ENCODE assay signal across 29 cellular contexts in the genomic region with DNA sequence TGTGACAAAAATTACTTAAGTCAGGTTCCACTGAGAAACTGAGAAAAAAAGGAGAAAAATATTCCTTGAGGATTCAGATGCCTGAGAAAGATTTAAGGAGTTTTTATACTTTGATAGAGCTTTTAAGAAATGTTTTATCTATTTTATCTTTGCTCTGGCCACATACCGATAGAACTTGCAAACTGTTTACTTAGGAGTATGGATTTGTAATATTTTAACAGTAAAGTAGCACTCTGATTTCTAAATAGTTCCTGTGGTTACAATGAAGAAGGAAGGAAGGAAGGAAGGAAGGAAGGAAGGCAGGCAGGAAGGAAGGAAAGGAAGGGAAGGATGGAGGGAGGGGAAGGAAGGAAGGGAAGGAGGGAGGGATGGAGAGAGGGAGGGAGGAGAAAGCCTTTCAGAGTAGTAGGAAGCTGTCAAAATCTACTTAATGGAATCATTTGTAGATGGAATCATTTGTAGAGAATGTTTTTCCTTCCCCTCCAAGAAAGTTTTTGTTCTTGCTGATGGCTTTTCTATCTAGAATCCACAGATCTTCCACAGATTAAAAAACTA.
"Had no signal": no experiment of that assay in that cellular context is flagged by ENCODE, and none has a peak within 500 bp of the region (broad histone marks: within the 10 kb centered on the region; RNA-seq: fewer than 3 reads in every experiment).

No MANE protein-coding gene starts in this region.

- ATAC-seq: activated CD4-positive, CD25-positive, alpha-beta regulatory T cell treated with anti-CD3 and anti-CD28 coated beads, Interleukin-2, amount 50 U/mL, for 24 hours; activated CD8-positive, alpha-beta T cell treated with anti-CD3 and anti-CD28 coated beads for 36 hours; activated naive CD4-positive, alpha-beta T cell treated with anti-CD3 and anti-CD28 coated beads, Interleukin-2, amount 50 U/mL, for 72 hours; activated T-cell treated with anti-CD3 and anti-CD28 coated beads, Interleukin-2, amount 50 U/mL, for 4 hours; activated T-helper 17 cell treated with anti-CD3 and anti-CD28 coated beads, Interleukin-2, amount 50 U/mL, for 72 hours; effector memory CD8-positive, alpha-beta T cell; T-cell had no signal

- H3K27me3 ChIP-seq: ascending aorta, brain microvascular endothelial cell, esophagus squamous epithelium had no signal

- H3K4me3 ChIP-seq: ascending aorta, esophagus squamous epithelium had no signal

- FAIRE-seq: bronchial epithelial cell, colon, frontal cortex had no signal

- H3K27ac ChIP-seq: ascending aorta, brain microvascular endothelial cell, epithelial cell of prostate, esophagus squamous epithelium, WERI-Rb-1 had no signal

- H3K4me1 ChIP-seq: ascending aorta, esophagus squamous epithelium had no signal

- H3K9me3 ChIP-seq: ascending aorta, esophagus squamous epithelium had no signal

- DNase-seq: activated B cell treated with CpG ODN at 0.5 μM for 24 hours; activated CD4-positive, alpha-beta T cell treated with anti-CD3 and anti-CD28 coated beads for 48 hours; activated CD4-positive, alpha-beta T cell treated with anti-CD3 and anti-CD28 coated beads, Interleukin-2, amount 50 U/mL, for 1 hour; activated CD4-positive, alpha-beta T cell treated with anti-CD3 and anti-CD28 coated beads, Interleukin-2, amount 50 U/mL, for 48 hours; activated CD8-positive, alpha-beta memory T cell treated with anti-CD3 and anti-CD28 coated beads for 24 hours; activated CD8-positive, alpha-beta T cell treated with anti-CD3 and anti-CD28 coated beads for 36 hours; activated effector memory CD4-positive, alpha-beta T cell treated with anti-CD3 and anti-CD28 coated beads, Interleukin-2, amount 50 U/mL, for 16 hours; activated naive CD4-positive, alpha-beta T cell; activated naive CD4-positive, alpha-beta T cell treated with anti-CD3 and anti-CD28 coated beads, Interleukin-2, amount 10 ng/mL, durations not matched to agents 7 days and 5 days; activated naive CD8-positive, alpha-beta T cell treated with anti-CD3 and anti-CD28 coated beads, Interleukin-2, amount 10 ng/mL, durations not matched to agents 7 days and 5 days; activated T-cell treated with anti-CD3 and anti-CD28 coated beads, Interleukin-2, amount 50 U/mL, for 4 hours; brain microvascular endothelial cell; cortex of kidney; dermis blood vessel endothelial cell; effector CD4-positive, alpha-beta T cell; effector memory CD8-positive, alpha-beta T cell; esophagus squamous epithelium; head of caudate nucleus; T-cell; T-helper 9 cell; WERI-Rb-1 had no signal

- H3K36me3 ChIP-seq: ascending aorta, brain microvascular endothelial cell, esophagus squamous epithelium, WERI-Rb-1 had no signal
